Comparison of ENCODE assay signal across 26 cellular contexts in the genomic region with DNA sequence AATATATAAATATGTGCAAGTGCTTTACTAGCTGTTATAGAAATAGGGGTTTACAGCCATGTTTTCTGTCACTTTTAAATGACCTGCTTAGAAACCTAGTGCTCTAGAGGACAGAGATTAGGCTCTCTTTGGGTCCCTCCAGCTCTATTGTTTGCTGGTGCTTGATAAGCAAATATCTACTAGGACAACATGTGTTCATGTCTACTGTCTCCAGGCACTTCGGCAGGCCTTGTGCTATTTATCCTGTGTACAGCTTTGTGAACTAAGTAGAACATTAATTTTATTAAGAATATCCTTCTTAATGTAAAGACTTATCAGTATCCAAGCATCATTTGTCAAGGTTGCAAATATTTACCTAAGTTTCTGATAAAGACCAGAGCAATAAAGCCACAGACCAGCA. TPM values are rescaled to one million over a fixed set of nuclear protein-coding genes. Genes with fewer than 3 reads are reported as not detected.
"Had no signal": no experiment of that assay in that cellular context is flagged by ENCODE, and none has a peak within 500 bp of the region (broad histone marks: within the 10 kb centered on the region; RNA-seq: fewer than 3 reads in every experiment).

No MANE protein-coding gene starts in this region.

- H3K4me3 Mint-ChIP-seq: IgD-negative memory B cell had no signal

- H3K9ac ChIP-seq: SK-N-SH had no signal

- H3K4me2 ChIP-seq: SK-N-SH had no signal

- H3K27ac ChIP-seq: RWPE1 had no signal

- H3K36me3 Mint-ChIP-seq: IgD-negative memory B cell had no signal

- DNase-seq: KBM-7; MG63; NCI-H1092; NCI-H1105 treated with DMSO at 0.1 percent for 48 hours; NCI-H1417 treated with DMSO at 0.1 percent for 48 hours; NCI-H146; NCI-H1694 treated with DMSO at 0.1 percent for 48 hours; NCI-H1930; NCI-H2081; NCI-H2171; NCI-H226; NCI-H446; NCI-H510A; NCI-H524 treated with DMSO at 0.1 percent for 48 hours; NCI-H69; NCI-H774; NK-92 treated with Interleukin-12 subunit alpha and Interleukin-12 subunit beta, amount 100 ng/mL, for 24 hours; PC-3; SHP77; SK-N-SH; T-helper 1 cell had no signal

- H3K4me1 Mint-ChIP-seq: IgD-negative memory B cell had no signal

- H3K36me3 ChIP-seq: MG63 had no signal

- H3K4me3 ChIP-seq: MG63 had no signal

- H3K27ac Mint-ChIP-seq: IgD-negative memory B cell had no signal

- H3K27me3 Mint-ChIP-seq: IgD-negative memory B cell had no signal

- H3K9me3 ChIP-seq: SK-N-SH had no signal

- ATAC-seq: Panc1, PC-3 had no signal

RNA-seq across cellular contexts. Expression of a gene that starts 11.9 kb away (rescaled TPM):
- total RNA-seq: LHCN-M2, OCI-LY7, PC-3 had no signal
- polyA plus RNA-seq: IgD-negative memory B cell, SK-N-SH had no signal
